9 cellular contexts compared by ENCODE assay signal in the genomic region with DNA sequence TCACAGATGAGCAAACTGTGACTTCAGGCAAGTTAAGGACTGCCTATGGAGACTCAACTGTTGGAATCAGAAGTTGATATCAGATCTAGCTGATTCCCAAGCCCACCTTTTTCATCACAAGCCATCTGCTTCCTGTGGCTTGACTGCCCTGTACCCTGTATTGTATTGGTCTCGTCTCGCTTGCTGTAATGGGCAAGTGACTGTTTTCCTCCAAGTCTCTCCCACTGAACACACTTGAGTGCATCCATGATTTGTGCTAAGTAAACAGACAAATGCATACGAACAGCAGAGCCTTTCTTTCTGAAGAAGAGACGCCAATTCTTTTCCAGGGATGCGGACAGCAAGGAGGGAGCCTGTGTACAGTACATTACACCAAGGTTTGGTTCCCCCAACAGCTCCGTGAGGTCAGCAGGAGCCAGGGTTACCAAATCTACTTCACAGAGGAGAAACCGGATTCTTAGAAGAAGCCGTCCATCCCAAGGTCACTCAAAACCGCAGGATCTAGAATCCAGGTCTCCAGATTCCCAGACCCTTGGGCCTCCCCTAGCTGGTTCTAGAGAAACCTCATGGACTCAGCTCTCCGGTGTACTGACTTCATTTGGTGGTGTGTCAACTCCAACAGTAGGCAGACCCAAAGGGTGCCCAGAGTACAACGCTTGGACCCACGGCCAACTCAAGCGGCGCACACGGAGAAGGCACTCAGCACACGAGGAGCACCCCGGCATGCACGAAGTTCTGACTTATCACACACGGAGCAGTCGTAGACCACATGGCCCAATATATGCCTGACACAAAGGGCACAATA. TPM values are rescaled to one million over a fixed set of nuclear protein-coding genes. Genes with fewer than 3 reads are reported as not detected.
A peak's percentile ranks its signal among the peaks of the same experiment; 100 is the strongest.
DNase-seq lines count a peak whose midpoint lies in the region; ATAC-seq and TF ChIP-seq lines count a peak whose summit lies in the region.
"Had no signal": no experiment of that assay in that cellular context is flagged by ENCODE, and none has a peak within 500 bp of the region (broad histone marks: within the 10 kb centered on the region; RNA-seq: fewer than 3 reads in every experiment).

No MANE protein-coding gene starts in this region.

- peaks cover 59% of the 10 kb centered on the region for H3K4me1 Mint-ChIP-seq in activated CD4-positive, alpha-beta T cell treated with anti-CD3 and anti-CD28 coated beads, Interleukin-2, amount 10 ng/mL, durations not matched to agents 7 days and 5 days

- H3K36me3 ChIP-seq in HUES6 (ENCODE audit: control insufficient read depth, insufficient read depth, low read length), result peaks cover 61% of the 10 kb centered on the region
- peaks cover 61% of the 10 kb centered on the region for H3K36me3 ChIP-seq in neutrophil

- no peaks in the 10 kb centered on the region for H3K9me3 ChIP-seq in HUES6 (ENCODE audit: control insufficient read depth, insufficient read depth, low read depth, low read length)
- no peaks in the 10 kb centered on the region for H3K9me3 ChIP-seq in neutrophil

- H3K27me3 ChIP-seq in HUES6 (ENCODE audit: control insufficient read depth, insufficient read depth, low read length), result no peaks in the 10 kb centered on the region
- H3K27me3 ChIP-seq in neutrophil, result no peaks in the 10 kb centered on the region

- H3K4me3 ChIP-seq in HUES6 (ENCODE audit: low read depth, low read length) (peak overlapping the region; percentile 100), fibroblast of villous mesenchyme (ENCODE audit: low read depth, low read length) (peak overlapping the region; percentile 96), neutrophil (ENCODE audit: low read depth in 1 of 2, low read length in 1 of 2) (peak overlapping the region; percentile 82 to 87)

- TF ChIP-seq CTCF in fibroblast of villous mesenchyme (IDR thresholded peaks at IDR 0.05; ENCODE audit: insufficient read depth, low read depth, low read length) (no peak), neutrophil (IDR thresholded peaks at IDR 0.05) (no peak)

- peaks cover 73% of the 10 kb centered on the region for H3K36me3 Mint-ChIP-seq in activated CD4-positive, alpha-beta T cell treated with anti-CD3 and anti-CD28 coated beads, Interleukin-2, amount 10 ng/mL, durations not matched to agents 7 days and 5 days (ENCODE audit: low read depth)

- DNase-seq in stimulated activated CD4-positive, alpha-beta T cell treated with anti-CD3 and anti-CD28 coated beads, Interleukin-1b, Interleukin-23, amount 100 ng/mL, for 48 hours, result peak; percentile 16
- no peak for DNase-seq in stimulated activated CD4-positive, alpha-beta T cell treated with anti-CD3 and anti-CD28 coated beads, Interleukin-12 subunit alpha, Interleukin-12 subunit beta, amount 100 ng/mL, for 4 hours
- no peak for DNase-seq in activated CD4-positive, alpha-beta T cell treated with anti-CD3 and anti-CD28 coated beads, Interleukin-2, amount 10 ng/mL, durations not matched to agents 7 days and 5 days
- DNase-seq in fibroblast of villous mesenchyme (ENCODE audit: low read depth) (peak; percentile 32), SW 1271 (lab: John Stamatoyannopoulos, UW) (no peak)

- CTCF ChIA-PET in activated CD4-positive, alpha-beta T cell treated with anti-CD3 and anti-CD28 coated beads, Interleukin-2, amount 10 ng/mL, durations not matched to agents 7 days and 5 days (lab: Charles Lee), result interaction anchor here (1.3 to 1.7 kb wide), 3 partner anchors 15 to 239 kb away, joined by 4 read pairs; a partner anchor contains a TSS

- H3K27ac Mint-ChIP-seq in activated CD4-positive, alpha-beta T cell treated with anti-CD3 and anti-CD28 coated beads, Interleukin-2, amount 10 ng/mL, durations not matched to agents 7 days and 5 days, result peak overlapping the region; percentile 91

- H3K9ac ChIP-seq in HUES6 (ENCODE audit: low read length), result peak overlapping the region; percentile 91

- POLR2A ChIA-PET in activated CD4-positive, alpha-beta T cell treated with anti-CD3 and anti-CD28 coated beads, Interleukin-2, amount 10 ng/mL, durations not matched to agents 7 days and 5 days (lab: Charles Lee), result no interaction called here

- no peaks in the 10 kb centered on the region for H3K9me3 Mint-ChIP-seq in activated CD4-positive, alpha-beta T cell treated with anti-CD3 and anti-CD28 coated beads, Interleukin-2, amount 10 ng/mL, durations not matched to agents 7 days and 5 days

- no peaks in the 10 kb centered on the region for H3K27me3 Mint-ChIP-seq in activated CD4-positive, alpha-beta T cell treated with anti-CD3 and anti-CD28 coated beads, Interleukin-2, amount 10 ng/mL, durations not matched to agents 7 days and 5 days

- H3K4me3 Mint-ChIP-seq in activated CD4-positive, alpha-beta T cell treated with anti-CD3 and anti-CD28 coated beads, Interleukin-2, amount 10 ng/mL, durations not matched to agents 7 days and 5 days, result peak overlapping the region; percentile 83

- ATAC-seq in GM21825 (IDR thresholded peaks at IDR 0.05; ENCODE audit: unreplicated experiment), result no peak

- H3K27ac ChIP-seq in HUES6 (ENCODE audit: low read depth, low read length) (peak overlapping the region; percentile 88; the same call in 1 of the 2 replicates), neutrophil (peak overlapping the region; percentile 97)

- H3K4me1 ChIP-seq in HUES6 (ENCODE audit: control insufficient read depth, insufficient read depth, low read length) (peaks cover 9% of the 10 kb centered on the region), neutrophil (ENCODE audit: control insufficient read depth in 1 of 2, insufficient read depth in 1 of 2, low read depth in 1 of 2, low read length in 1 of 2) (peaks cover 23 to 27% of the 10 kb centered on the region in 2 experiments)

RNA-seq across cellular contexts. Expression of a gene that starts 1.2 kb away (rescaled TPM):
- 10 to 100 TPM; 62.3 to 72.2 TPM for total RNA-seq in activated CD4-positive, alpha-beta T cell treated with anti-CD3 and anti-CD28 coated beads, Interleukin-2, amount 10 ng/mL, durations not matched to agents 7 days and 5 days
- 9.1 and 21.6 TPM in 2 replicates for total RNA-seq in fibroblast of villous mesenchyme

RNA-seq across cellular contexts. Expression of a gene that starts 1.5 kb away (rescaled TPM):
- total RNA-seq in activated CD4-positive, alpha-beta T cell treated with anti-CD3 and anti-CD28 coated beads, Interleukin-2, amount 10 ng/mL, durations not matched to agents 7 days and 5 days, result 100 to 1,000 TPM in 1 of 2 experiments, 10 to 100 TPM in 1; 91.0 to 100 TPM
- 62.2 and 81.6 TPM in 2 replicates for total RNA-seq in fibroblast of villous mesenchyme

RNA-seq across cellular contexts. Expression of a gene that starts 23.4 kb away (rescaled TPM):
- total RNA-seq in activated CD4-positive, alpha-beta T cell treated with anti-CD3 and anti-CD28 coated beads, Interleukin-2, amount 10 ng/mL, durations not matched to agents 7 days and 5 days, result not detected
- not detected in 2 replicates for total RNA-seq in fibroblast of villous mesenchyme
- total RNA-seq: pulmonary artery endothelial cell had no signal

RNA-seq across cellular contexts. Expression of a gene that starts 27.0 kb away (rescaled TPM):
- total RNA-seq in activated CD4-positive, alpha-beta T cell treated with anti-CD3 and anti-CD28 coated beads, Interleukin-2, amount 10 ng/mL, durations not matched to agents 7 days and 5 days, result 10 to 100 TPM; 33.7 to 35.6 TPM
- 24.2 and 26.7 TPM in 2 replicates for total RNA-seq in fibroblast of villous mesenchyme

Comparison
In these comparisons a context has a peak if more than half of its experiments do, and no peak if none do; other contexts are left out.
1. DNase-seq: peak in stimulated activated CD4-positive, alpha-beta T cell treated with anti-CD3 and anti-CD28 coated beads, Interleukin-1b, Interleukin-23, amount 100 ng/mL, for 48 hours (single experiment) and fibroblast of villous mesenchyme (single experiment); none in stimulated activated CD4-positive, alpha-beta T cell treated with anti-CD3 and anti-CD28 coated beads, Interleukin-12 subunit alpha, Interleukin-12 subunit beta, amount 100 ng/mL, for 4 hours (single experiment), activated CD4-positive, alpha-beta T cell treated with anti-CD3 and anti-CD28 coated beads, Interleukin-2, amount 10 ng/mL, durations not matched to agents 7 days and 5 days (single experiment) and SW 1271 (0 of 2).
2. Peak in every context shown above with its lines, with median percentiles within 50 percentile points of each other: H3K4me3 ChIP-seq.